15 cellular contexts compared by ENCODE assay signal in the genomic region with DNA sequence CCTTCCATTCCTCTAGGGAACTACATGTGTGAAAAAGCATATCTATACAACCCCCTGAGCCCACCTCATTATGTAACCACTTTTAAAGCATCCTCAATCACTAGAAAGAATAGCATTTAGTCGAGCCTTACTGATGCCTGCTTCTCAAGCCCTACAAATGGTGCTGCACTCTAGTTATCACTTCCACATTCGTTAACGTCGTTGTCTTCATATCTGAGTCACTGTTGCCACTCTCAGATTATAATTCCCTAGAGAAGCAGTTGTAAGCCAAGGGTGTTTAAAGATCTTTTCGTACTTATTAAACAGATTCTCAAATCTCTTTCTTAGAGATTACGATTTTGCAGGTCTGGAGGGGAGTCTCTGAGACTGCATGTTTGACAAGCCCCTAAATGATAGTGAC. TPM values are rescaled to one million over a fixed set of nuclear protein-coding genes. Genes with fewer than 3 reads are reported as not detected.
A peak's percentile ranks its signal among the peaks of the same experiment; 100 is the strongest.
DNase-seq lines count a peak whose midpoint lies in the region; ATAC-seq and TF ChIP-seq lines count a peak whose summit lies in the region.
"Had no signal": no experiment of that assay in that cellular context is flagged by ENCODE, and none has a peak within 500 bp of the region (broad histone marks: within the 10 kb centered on the region; RNA-seq: fewer than 3 reads in every experiment).

No MANE protein-coding gene starts in this region.

- H4K20me1 ChIP-seq in OCI-LY3 (ENCODE audit: insufficient read depth, low read length) = peaks cover 89% of the 10 kb centered on the region

- H3K9me3 Mint-ChIP-seq in Calu3 (ENCODE audit: low read depth, unreplicated experiment) = no peaks in the 10 kb centered on the region

- H3K9me3 ChIP-seq in OCI-LY3 (ENCODE audit: insufficient read depth, low read length) (no peaks in the 10 kb centered on the region), upper lobe of left lung (no peaks in the 10 kb centered on the region)
- H3K9me3 ChIP-seq: mucosa of descending colon had no signal

- H3K4me1 ChIP-seq in OCI-LY3 (ENCODE audit: low read length) (peaks cover 41% of the 10 kb centered on the region), upper lobe of left lung (peaks cover 0 to 14% (median 6%) of the 10 kb centered on the region in 4 donors)

- ATAC-seq in GM19035 (IDR thresholded peaks at IDR 0.05; ENCODE audit: unreplicated experiment) = peak; percentile 78
- peak; percentile 50 for ATAC-seq in HG02798 (IDR thresholded peaks at IDR 0.05; ENCODE audit: poor library complexity, unreplicated experiment)
- no peak for ATAC-seq in upper lobe of left lung (ENCODE audit: low FRiP score in 2 of 2)
- ATAC-seq: K562, mucosa of descending colon, T-helper 17 cell had no signal

- TF ChIP-seq CTCF in Calu3 (IDR thresholded peaks at IDR 0.05; ENCODE audit: unreplicated experiment) = no peak
- no peak for TF ChIP-seq CTCF in OCI-LY3 (IDR thresholded peaks at IDR 0.05; ENCODE audit: low read depth, low read length)
- TF ChIP-seq CTCF in upper lobe of left lung (IDR thresholded peaks at IDR 0.05) = no peak

- BruUV-seq in Calu3 (replicated peaks; lab: Mats Ljungman, UMichigan) = no TSS peak

- TF ChIP-seq POLR2A in upper lobe of left lung (IDR thresholded peaks at IDR 0.05) = no peak

- no peak for TF ChIP-seq EP300 in upper lobe of left lung (IDR thresholded peaks at IDR 0.05)

- H3K4me1 Mint-ChIP-seq in Calu3 (ENCODE audit: low read depth, unreplicated experiment) = peaks cover 85% of the 10 kb centered on the region

- intact Hi-C loops in Calu3 (cut with micrococcal nuclease; ENCODE audit: unreplicated experiment) = no loop called here

- H3K4me2 ChIP-seq in OCI-LY3 (ENCODE audit: low read length) = peak overlapping the region; percentile 91

- peak overlapping the region; percentile 50 for H3K9ac ChIP-seq in OCI-LY3 (ENCODE audit: low read length)

- 56 to 86% methylated on average over 6 of the region's 6 CpGs for WGBS in upper lobe of left lung, 2 donors

- peaks cover 80% of the 10 kb centered on the region for H3K79me2 ChIP-seq in OCI-LY3 (ENCODE audit: low read length)

- H3K27ac ChIP-seq in OCI-LY3 (ENCODE audit: low read length) (peak overlapping the region; percentile 77), upper lobe of left lung (no peak overlapping the region)

- DNase-seq in Calu3 (no peak), hepatic stellate cell (ENCODE audit: low spot score) (no peak), nucleus accumbens (lab: John Stamatoyannopoulos, UW) (no peak), upper lobe of left lung (no peak)
- no peak for DNase-seq in stimulated activated CD4-positive, alpha-beta T cell treated with anti-CD3 and anti-CD28 coated beads, Interleukin-2, amount 100 ng/mL, for 24 hours
- DNase-seq: mucosa of descending colon; NCI-H1694 treated with DMSO at 0.1 percent for 48 hours; NCI-H526; RPMI8226; stimulated activated CD8-positive, alpha-beta memory T cell treated with anti-CD3 and anti-CD28 coated beads, Interleukin-4, amount 100 ng/mL, for 48 hours; T-helper 17 cell had no signal

- H3K4me3 Mint-ChIP-seq in Calu3 (ENCODE audit: low read depth, unreplicated experiment) = peak overlapping the region; percentile 2
- H3K4me3 Mint-ChIP-seq: T-helper 17 cell had no signal

- no peaks in the 10 kb centered on the region for H3K27me3 ChIP-seq in OCI-LY3 (ENCODE audit: low read depth, low read length)
- no peaks in the 10 kb centered on the region for H3K27me3 ChIP-seq in upper lobe of left lung

- H3K27me3 Mint-ChIP-seq in Calu3 (ENCODE audit: unreplicated experiment) = no peaks in the 10 kb centered on the region
- H3K27me3 Mint-ChIP-seq: T-helper 17 cell had no signal

- H3K27ac Mint-ChIP-seq in Calu3 (ENCODE audit: unreplicated experiment) = peak overlapping the region; percentile 11
- H3K27ac Mint-ChIP-seq: T-helper 17 cell had no signal

- no peak overlapping the region for H2AFZ ChIP-seq in OCI-LY3 (ENCODE audit: low read depth, low read length)

- H3K4me3 ChIP-seq in OCI-LY3 (ENCODE audit: low read length) (peak overlapping the region; percentile 60), upper lobe of left lung (no peak overlapping the region)
- H3K4me3 ChIP-seq: K562, mucosa of descending colon had no signal

- CTCF ChIA-PET in Calu3 (lab: Charles Lee) = no interaction called here

- peaks cover 95% of the 10 kb centered on the region for H3K36me3 Mint-ChIP-seq in Calu3 (ENCODE audit: insufficient read depth, unreplicated experiment)

- H3K36me3 ChIP-seq in OCI-LY3 (replicated peaks; ENCODE audit: low read depth, low read length) (peaks cover 84% of the 10 kb centered on the region), upper lobe of left lung (peaks cover 2 to 45% (median 16%) of the 10 kb centered on the region in 4 donors)

RNA-seq across cellular contexts. Expression of gene ATP1B1, which starts 16.5 kb away (rescaled TPM):
- total RNA-seq in Calu3 (2022) (621 and 626 TPM in 2 replicates), upper lobe of left lung (100 to 1,000 TPM in 5 of 6 donors, 10 to 100 TPM in 1; 31.4 to 309 (median 172) TPM)

Comparison
In these comparisons a context has a peak if more than half of its experiments do, and no peak if none do; other contexts are left out.
1. ATAC-seq: peak in GM19035 (single experiment) and HG02798 (single experiment); none in upper lobe of left lung (0 of 2).